In genomic region chr16:10332775-10333174, GRCh38 we compare ENCODE assay signal across 1 cellular context.
TF ChIP-seq lines count a peak whose summit lies in the region.

No MANE protein-coding gene starts in this region.

TF ChIP-seq in HepG2, 621 proteins besides CTCF, POLR2A, EP300 and RAD21:
- TF ChIP-seq MED13 (CRISPR knock-in tag; IDR thresholded peaks at IDR 0.05) (no peak), MEIS2 (CRISPR knock-in tag; IDR thresholded peaks at IDR 0.05) (no peak), FOXP4 (CRISPR knock-in tag; IDR thresholded peaks at IDR 0.05) (no peak), EED (CRISPR knock-in tag; IDR thresholded peaks at IDR 0.05) (0 out of 2 replicates have a peak, but pooled peaks have one; percentile 32), ZNF34 (CRISPR knock-in tag; IDR thresholded peaks at IDR 0.05; ENCODE audit: borderline replicate concordance) (no peak), HDAC1 (CRISPR knock-in tag; IDR thresholded peaks at IDR 0.05) (no peak), ZNF7 (CRISPR knock-in tag; IDR thresholded peaks at IDR 0.05) (no peak), HNF1B (CRISPR knock-in tag; IDR thresholded peaks at IDR 0.05) (0 out of 2 replicates have a peak, but pooled peaks have one; percentile 11), CEBPG (CRISPR knock-in tag; IDR thresholded peaks at IDR 0.05) (no peak), ZNF251 (CRISPR knock-in tag; IDR thresholded peaks at IDR 0.05) (0 out of 2 replicates have a peak, but pooled peaks have one; percentile 56), ZHX1 (CRISPR knock-in tag; IDR thresholded peaks at IDR 0.05; ENCODE audit: low read depth) (no peak), ZNF414 (CRISPR knock-in tag; IDR thresholded peaks at IDR 0.05) (peak; percentile 23; the same call in 1 of the 2 replicates), ZFY (CRISPR knock-in tag; IDR thresholded peaks at IDR 0.05) (0 out of 2 replicates have a peak, but pooled peaks have one; percentile 23), CENPBD1 (CRISPR knock-in tag; IDR thresholded peaks at IDR 0.05; ENCODE audit: borderline replicate concordance, low read depth) (no peak), ZNF747 (CRISPR knock-in tag; IDR thresholded peaks at IDR 0.05; ENCODE audit: borderline replicate concordance) (no peak), ZNF451 (CRISPR knock-in tag; IDR thresholded peaks at IDR 0.05) (no peak), KDM2A (CRISPR knock-in tag; IDR thresholded peaks at IDR 0.05; ENCODE audit: borderline replicate concordance, low read depth) (no peak), TRAFD1 (CRISPR knock-in tag; IDR thresholded peaks at IDR 0.05; ENCODE audit: borderline replicate concordance) (no peak), ZNF605 (CRISPR knock-in tag; IDR thresholded peaks at IDR 0.05) (peak; percentile 37; the same call in 1 of the 2 replicates), ZBTB7A (CRISPR knock-in tag; IDR thresholded peaks at IDR 0.05) (no peak), SNRNP70 (IDR thresholded peaks at IDR 0.05; ENCODE audit: low read depth, low read length) (no peak), ZNF501 (CRISPR knock-in tag; IDR thresholded peaks at IDR 0.05) (peak; percentile 51; the same call in 1 of the 2 replicates), ZNF652 (CRISPR knock-in tag; IDR thresholded peaks at IDR 0.05; ENCODE audit: borderline replicate concordance, low read depth) (no peak), CREM (IDR thresholded peaks at IDR 0.05) (no peak), CREM (CRISPR knock-in tag; IDR thresholded peaks at IDR 0.05) (no peak), HIVEP1 (CRISPR knock-in tag; IDR thresholded peaks at IDR 0.05) (no peak), ZNF121 (CRISPR knock-in tag; IDR thresholded peaks at IDR 0.05) (peak; percentile 58; the same call in 1 of the 2 replicates), ATM (IDR thresholded peaks at IDR 0.05; ENCODE audit: borderline replicate concordance) (no peak), EEA1 (CRISPR knock-in tag; IDR thresholded peaks at IDR 0.05; ENCODE audit: borderline replicate concordance) (0 out of 2 replicates have a peak, but pooled peaks have one; percentile 14), ZNF773 (CRISPR knock-in tag; IDR thresholded peaks at IDR 0.05; ENCODE audit: borderline replicate concordance) (no peak), FOXO4 (CRISPR knock-in tag; conservative IDR thresholded peaks at IDR 0.05) (0 out of 2 replicates have a peak, but pooled peaks have one; percentile 70), SRF (IDR thresholded peaks at IDR 0.05; ENCODE audit: low read depth, low read length) (no peak), ZMYM4 (CRISPR knock-in tag; IDR thresholded peaks at IDR 0.05) (peak; percentile 9; the same call in 1 of the 2 replicates), ZUFSP (CRISPR knock-in tag; IDR thresholded peaks at IDR 0.05; ENCODE audit: borderline replicate concordance) (no peak), ZBTB39 (CRISPR knock-in tag; IDR thresholded peaks at IDR 0.05) (0 out of 2 replicates have a peak, but pooled peaks have one; percentile 38), MAZ (IDR thresholded peaks at IDR 0.05; ENCODE audit: borderline replicate concordance, low read depth, low read length) (no peak), MAZ (CRISPR knock-in tag; IDR thresholded peaks at IDR 0.05; ENCODE audit: low read depth) (no peak), ZFAT (CRISPR knock-in tag; conservative IDR thresholded peaks at IDR 0.05) (no peak), ZNF510 (CRISPR knock-in tag; IDR thresholded peaks at IDR 0.05; ENCODE audit: low read depth) (0 out of 2 replicates have a peak, but pooled peaks have one; percentile 38), THAP7 (CRISPR knock-in tag; IDR thresholded peaks at IDR 0.05) (no peak), KDM1A (CRISPR knock-in tag; IDR thresholded peaks at IDR 0.05) (0 out of 2 replicates have a peak, but pooled peaks have one; percentile 14), ATF1 (CRISPR knock-in tag; IDR thresholded peaks at IDR 0.05) (no peak), NR2F2 (IDR thresholded peaks at IDR 0.05; ENCODE audit: borderline replicate concordance, low read depth) (no peak), MAFG (CRISPR knock-in tag; IDR thresholded peaks at IDR 0.05) (no peak), MXD3 (CRISPR knock-in tag; IDR thresholded peaks at IDR 0.05) (no peak)
